In genomic region chr13:75443356-75443958, GRCh38 we compare ENCODE assay signal across 24 cellular contexts. TPM values are rescaled to one million over a fixed set of nuclear protein-coding genes. Genes with fewer than 3 reads are reported as not detected.
DNase-seq lines count a peak whose midpoint lies in the region; ATAC-seq and TF ChIP-seq lines count a peak whose summit lies in the region.
"Had no signal": no experiment of that assay in that cellular context is flagged by ENCODE, and none has a peak within 500 bp of the region (broad histone marks: within the 10 kb centered on the region; RNA-seq: fewer than 3 reads in every experiment).

No MANE protein-coding gene starts in this region.

- H3K36me3 ChIP-seq in left ventricle myocardium inferior = no peaks in the 10 kb centered on the region
- no peaks in the 10 kb centered on the region for H3K36me3 ChIP-seq in right atrium auricular region
- H3K36me3 ChIP-seq: HAP-1, MG63, spleen, tibial artery had no signal

- intact Hi-C loops in left ventricle myocardium inferior (cut with micrococcal nuclease) (no loop called here), Right ventricle myocardium superior (cut with DNase I) (no loop called here)

- H3K4me3 ChIP-seq in left ventricle myocardium inferior (peak overlapping the region; percentile 28), right atrium auricular region (no peak overlapping the region)
- H3K4me3 ChIP-seq: HAP-1, MG63, spleen, tibial artery had no signal

- H3K27ac ChIP-seq in left ventricle myocardium inferior (replicated peaks) (peak overlapping the region; percentile 87), right atrium auricular region (peak overlapping the region; percentile 79 to 84)
- H3K27ac ChIP-seq: spleen, tibial artery had no signal

- ATAC-seq in Right ventricle myocardium superior (ENCODE audit: poor library complexity) = no peak
- ATAC-seq in GM18511 (IDR thresholded peaks at IDR 0.05; ENCODE audit: unreplicated experiment) = no peak
- ATAC-seq: activated CD4-positive, alpha-beta T cell treated with anti-CD3 and anti-CD28 coated beads for 36 hours; activated CD8-positive, alpha-beta T cell treated with anti-CD3 and anti-CD28 coated beads, Interleukin-2, amount 10 ng/mL, durations not matched to agents 7 days and 5 days had no signal

- H3K4me1 ChIP-seq in left ventricle myocardium inferior (peaks cover 86% of the 10 kb centered on the region), right atrium auricular region (peaks cover 0 to 40% of the 10 kb centered on the region in 2 donors)
- H3K4me1 ChIP-seq: HAP-1 had no signal

- DNase-seq in left ventricle myocardium inferior = no peak
- DNase-seq in Right ventricle myocardium superior = no peak
- DNase-seq in right atrium auricular region (ENCODE audit: low spot score) = no peak
- DNase-seq in mucosa of gallbladder (ENCODE audit: low spot score) = peak; percentile 27
- no peak for DNase-seq in NCI-H524 (lab: John Stamatoyannopoulos, UW)
- DNase-seq in NCI-H510A treated with DMSO at 0.1 percent for 48 hours (lab: John Stamatoyannopoulos, UW) = no peak
- no peak for DNase-seq in NCI-H1417 (lab: John Stamatoyannopoulos, UW)
- DNase-seq: activated CD4-positive, alpha-beta T cell treated with anti-CD3 and anti-CD28 coated beads for 36 hours; activated CD8-positive, alpha-beta T cell treated with anti-CD3 and anti-CD28 coated beads, Interleukin-2, amount 10 ng/mL, durations not matched to agents 7 days and 5 days; activated effector memory CD4-positive, alpha-beta T cell treated with Interleukin-2 at 50 U/mL for 16 hours; AML-193; aorta; CD4-positive, alpha-beta T cell; islet precursor cell; KG1; MG63; NCI-H1417 treated with DMSO at 0.1 percent for 48 hours; NCI-H2081 treated with DMSO at 0.1 percent for 48 hours; NCI-H446; occipital lobe; spleen; tibial artery had no signal

- no peaks in the 10 kb centered on the region for H3K9me3 ChIP-seq in left ventricle myocardium inferior (replicated peaks)
- no peaks in the 10 kb centered on the region for H3K9me3 ChIP-seq in right atrium auricular region
- H3K9me3 ChIP-seq: HAP-1, MG63, spleen, tibial artery had no signal

- TF ChIP-seq CTCF in left ventricle myocardium inferior (IDR thresholded peaks at IDR 0.05; ENCODE audit: borderline replicate concordance) (no peak), right atrium auricular region (IDR thresholded peaks at IDR 0.05) (no peak)

- H3K27me3 ChIP-seq in left ventricle myocardium inferior (ENCODE audit: low read depth) (no peaks in the 10 kb centered on the region), right atrium auricular region (no peaks in the 10 kb centered on the region)
- H3K27me3 ChIP-seq: MG63, spleen, tibial artery had no signal

RNA-seq across cellular contexts. Expression of gene TBC1D4, which starts 38.5 kb away (rescaled TPM):
- total RNA-seq in left ventricle myocardium inferior = 97.5 TPM
- total RNA-seq in Right ventricle myocardium superior = 107 TPM
- 100 to 1,000 TPM in 1 of 2 donors, 10 to 100 TPM in 1; 64.3 to 162 TPM for total RNA-seq in right atrium auricular region
- 36.6 TPM for total RNA-seq in mucosa of gallbladder
